ENCODE assay signal across 17 cellular contexts in genomic region chr1:1748686-1749321, GRCh38. TPM values are rescaled to one million over a fixed set of nuclear protein-coding genes. Genes with fewer than 3 reads are reported as not detected.
A peak's percentile ranks its signal among the peaks of the same experiment; 100 is the strongest.
DNase-seq lines count a peak whose midpoint lies in the region; ATAC-seq, FAIRE-seq and TF ChIP-seq lines count a peak whose summit lies in the region.
"Had no signal": no experiment of that assay in that cellular context is flagged by ENCODE, and none has a peak within 500 bp of the region (broad histone marks: within the 10 kb centered on the region; RNA-seq: fewer than 3 reads in every experiment).

No MANE protein-coding gene starts in this region.

- H3K4me1 ChIP-seq in left ventricle myocardium inferior, result no peaks in the 10 kb centered on the region
- H3K4me1 ChIP-seq in HepG2 (ENCODE audit: insufficient read depth, low read length), result peaks cover 14% of the 10 kb centered on the region
- no peaks in the 10 kb centered on the region for H3K4me1 ChIP-seq in suprapubic skin
- no peaks in the 10 kb centered on the region for H3K4me1 ChIP-seq in gastrocnemius medialis
- no peaks in the 10 kb centered on the region for H3K4me1 ChIP-seq in effector memory CD4-positive, alpha-beta T cell (ENCODE audit: control insufficient read depth, insufficient read depth, low read length, poor library complexity, severe bottlenecking)
- H3K4me1 ChIP-seq: Peyer's patch, thyroid gland had no signal

- H3K27me3 ChIP-seq in left ventricle myocardium inferior (ENCODE audit: low read depth), result no peaks in the 10 kb centered on the region
- no peaks in the 10 kb centered on the region for H3K27me3 ChIP-seq in HepG2 (ENCODE audit: control insufficient read depth in 1 of 2, insufficient read depth in 2 of 2, low read length in 2 of 2)
- no peaks in the 10 kb centered on the region for H3K27me3 ChIP-seq in suprapubic skin
- H3K27me3 ChIP-seq in gastrocnemius medialis, result no peaks in the 10 kb centered on the region
- no peaks in the 10 kb centered on the region for H3K27me3 ChIP-seq in effector memory CD4-positive, alpha-beta T cell (replicated peaks; ENCODE audit: control insufficient read depth, insufficient read depth, low read length, poor library complexity, severe bottlenecking)
- H3K27me3 ChIP-seq: cardiac muscle cell, Peyer's patch, thyroid gland had no signal

- no peak for TF ChIP-seq CTCF in left ventricle myocardium inferior (IDR thresholded peaks at IDR 0.05; ENCODE audit: borderline replicate concordance)
- TF ChIP-seq CTCF in RWPE1 (conservative IDR thresholded peaks at IDR 0.05; ENCODE audit: low read depth), result no peak
- TF ChIP-seq CTCF in HepG2 (CRISPR knock-in tag; IDR thresholded peaks at IDR 0.05), result peak; percentile 18; the same call in 1 of the 2 replicates
- no peak for TF ChIP-seq CTCF in suprapubic skin (IDR thresholded peaks at IDR 0.05)
- TF ChIP-seq CTCF in gastrocnemius medialis (IDR thresholded peaks at IDR 0.05 in 4 of 5, conservative IDR thresholded peaks at IDR 0.05 in 1 of 5), result no peak

- peak overlapping the region; percentile 82 for H3K4me2 ChIP-seq in HepG2 (ENCODE audit: low read depth, low read length)

- BruUV-seq in HepG2 (replicated peaks; lab: Mats Ljungman, UMichigan), result no TSS peak

- DNase-seq in Right ventricle myocardium inferior (ENCODE audit: missing footprints), result peak; percentile 40
- no peak for DNase-seq in left ventricle myocardium inferior
- no peak for DNase-seq in RWPE1 (ENCODE audit: low spot score)
- DNase-seq in HepG2 (ENCODE audit: low spot score), result peak; percentile 65
- no peak for DNase-seq in suprapubic skin (ENCODE audit: low spot score in 2 of 2)
- no peak for DNase-seq in gastrocnemius medialis
- DNase-seq in effector memory CD4-positive, alpha-beta T cell, result no peak
- no peak for DNase-seq in middle frontal gyrus (ENCODE audit: extremely low spot score, low spot score)
- DNase-seq: activated CD8-positive, alpha-beta T cell treated with anti-CD3 and anti-CD28 coated beads for 36 hours; AML-193; DND-41; islet precursor cell; NCI-H1436; thyroid gland had no signal

- intact Hi-C loops in Right ventricle myocardium inferior (cut with DNase I), result no loop called here
- intact Hi-C loops in left ventricle myocardium inferior (cut with micrococcal nuclease), result no loop called here
- intact Hi-C loops in HepG2 (cut with micrococcal nuclease; ENCODE audit: unreplicated experiment), result no loop called here
- intact Hi-C loops in gastrocnemius medialis (cut with DNase I; ENCODE audit: low total_unique reads), result no loop called here

- in situ Hi-C loops in HepG2 (cut with HindIII; ENCODE audit: extremely low pct_ligation_motif_present, low pct_unique_long_range_greater_than_20kb), result no loop called here
- in situ Hi-C loops in gastrocnemius medialis (cut with MboI; ENCODE audit: low sequenced_read_pairs in 4 of 4), result no loop called here

- H3K9ac ChIP-seq in HepG2 (ENCODE audit: insufficient read depth, low read depth, low read length), result peak overlapping the region; percentile 53

- peak; percentile 40 for FAIRE-seq in HepG2 (lab: Jason Lieb, UNC)
- FAIRE-seq: endometrium had no signal

- H3K36me3 ChIP-seq in left ventricle myocardium inferior, result peaks cover 18% of the 10 kb centered on the region
- H3K36me3 ChIP-seq in HepG2 (replicated peaks in 1 of 2; ENCODE audit: control insufficient read depth in 1 of 2, insufficient read depth in 2 of 2, low read length in 2 of 2), result peaks cover 3 to 8% of the 10 kb centered on the region in 2 experiments; a peak in 2 of 5 replicates
- H3K36me3 ChIP-seq in suprapubic skin, result peaks cover 18% of the 10 kb centered on the region
- H3K36me3 ChIP-seq in gastrocnemius medialis, result peaks cover 0 to 18% of the 10 kb centered on the region in 2 donors
- H3K36me3 ChIP-seq in effector memory CD4-positive, alpha-beta T cell (ENCODE audit: control insufficient read depth, insufficient read depth, low read length), result peaks cover 6% of the 10 kb centered on the region

- H3K9me3 ChIP-seq in left ventricle myocardium inferior (replicated peaks) (no peaks in the 10 kb centered on the region), HepG2 (ENCODE audit: low read length) (no peaks in the 10 kb centered on the region), suprapubic skin (no peaks in the 10 kb centered on the region), gastrocnemius medialis (no peaks in the 10 kb centered on the region)
- H3K9me3 ChIP-seq in effector memory CD4-positive, alpha-beta T cell (ENCODE audit: control insufficient read depth, low read length), result no peaks in the 10 kb centered on the region
- H3K9me3 ChIP-seq: Peyer's patch, thyroid gland had no signal

- no peaks in the 10 kb centered on the region for H4K20me1 ChIP-seq in HepG2 (ENCODE audit: insufficient read depth, low read length)

- TF ChIP-seq EP300 in HepG2 (IDR thresholded peaks at IDR 0.05; ENCODE audit: low read depth in 2 of 2, low read length in 2 of 2), result no peak
- no peak for TF ChIP-seq EP300 in HepG2 (CRISPR knock-in tag; IDR thresholded peaks at IDR 0.05; ENCODE audit: borderline replicate concordance)
- no peak for TF ChIP-seq EP300 in suprapubic skin (IDR thresholded peaks at IDR 0.05)

- CTCF ChIA-PET in RWPE1 (lab: Yijun Ruan, JAX) (no interaction called here), HepG2 (lab: Yijun Ruan, JAX; ENCODE audit: low intra/inter-chr PET ratio, low total read pairs) (no interaction called here)

- H3K79me2 ChIP-seq in HepG2 (ENCODE audit: insufficient read depth, low read length), result no peaks in the 10 kb centered on the region

- no peak overlapping the region for H2AFZ ChIP-seq in HepG2 (ENCODE audit: low read length)

- TF ChIP-seq RAD21 in HepG2 (CRISPR knock-in tag; IDR thresholded peaks at IDR 0.05), result no peak

- 2% methylated on average over 16 of the region's 18 CpGs for WGBS in HepG2 (ENCODE audit: low lambda C conversion rate)
- WGBS in suprapubic skin, result 69% methylated on average over 10 of the region's 18 CpGs

- H3K27ac ChIP-seq in left ventricle myocardium inferior (replicated peaks) (no peak overlapping the region), RWPE1 (peak overlapping the region; percentile 15), HepG2 (ENCODE audit: extremely low read length, insufficient read depth, low read length) (peak overlapping the region; percentile 55), suprapubic skin (no peak overlapping the region), gastrocnemius medialis (no peak overlapping the region)
- H3K27ac ChIP-seq in effector memory CD4-positive, alpha-beta T cell (ENCODE audit: insufficient read depth, low read length, poor library complexity, severe bottlenecking), result no peak overlapping the region
- H3K27ac ChIP-seq: cardiac muscle cell, Peyer's patch, thyroid gland had no signal

- POLR2A ChIA-PET in RWPE1 (lab: Yijun Ruan, JAX; ENCODE audit: low non-redundant PET) (interaction anchor here (0.6 kb wide), 1 partner anchor 130 kb away, joined by 3 read pairs; no protein-coding TSS in a partner anchor), HepG2 (lab: Yijun Ruan, JAX) (interaction anchor here (0.7 to 2.1 kb wide), 3 partner anchors 20 to 28 kb away, joined by 3 to 9 read pairs (median 4); no protein-coding TSS in a partner anchor)

- ATAC-seq in Right ventricle myocardium inferior, result no peak
- peak; percentile 64 for ATAC-seq in HepG2
- ATAC-seq in gastrocnemius medialis, result no peak
- ATAC-seq: activated CD8-positive, alpha-beta T cell treated with anti-CD3 and anti-CD28 coated beads for 36 hours had no signal

- H3K4me3 ChIP-seq in left ventricle myocardium inferior (no peak overlapping the region), HepG2 (replicated peaks in 1 of 3; ENCODE audit: insufficient read depth in 1 of 3, low read depth in 2 of 3, low read length in 3 of 3) (peak overlapping the region; percentile 40 to 69 (median 53)), suprapubic skin (no peak overlapping the region), gastrocnemius medialis (no peak overlapping the region)
- H3K4me3 ChIP-seq in effector memory CD4-positive, alpha-beta T cell (ENCODE audit: insufficient read depth, low read depth, low read length, poor library complexity, severe bottlenecking), result no peak overlapping the region
- H3K4me3 ChIP-seq: cardiac muscle cell, Peyer's patch, thyroid gland had no signal

- peak in 1 of 2 experiments; percentile 62; a peak in 3 of 4 replicates for TF ChIP-seq POLR2A in HepG2 (IDR thresholded peaks at IDR 0.05; ENCODE audit: insufficient read depth in 1 of 2, low read depth in 2 of 2, low read length in 2 of 2)
- TF ChIP-seq POLR2A in suprapubic skin (IDR thresholded peaks at IDR 0.05), result no peak
- no peak for TF ChIP-seq POLR2A in gastrocnemius medialis (IDR thresholded peaks at IDR 0.05)

RNA-seq across cellular contexts. Expression of gene CDK11A, which starts 24.6 kb away (rescaled TPM):
- total RNA-seq in Right ventricle myocardium inferior, result 20.8 TPM
- 21.7 TPM for total RNA-seq in left ventricle myocardium inferior
- total RNA-seq in HepG2 (2016; rRNA removed; fragmentation: Illumina TruSeq; extraction: Trizol), result 4.7 and 17.9 TPM in 2 replicates
- total RNA-seq in HepG2 (2016; cell fraction: cytosol; rRNA removed; fragmentation: Illumina TruSeq; extraction: Trizol; ENCODE audit: low read depth), result 26.1 and 31.2 TPM in 2 replicates
- 4.9 and 21.2 TPM in 2 replicates for total RNA-seq in HepG2 (2016; cell fraction: insoluble cytoplasmic fraction; rRNA removed; fragmentation: Illumina TruSeq; extraction: Trizol)
- total RNA-seq in HepG2 (2016; cell fraction: membrane; rRNA removed; fragmentation: Illumina TruSeq; extraction: Trizol), result 6.7 TPM in 2 replicates
- 29.5 and 30.0 TPM in 2 replicates for total RNA-seq in HepG2 (2016; cell fraction: nucleus; rRNA removed; fragmentation: Illumina TruSeq; extraction: Trizol)
- polyA plus RNA-seq in HepG2 (2011; rRNA removed), result 11.2 and 14.2 TPM in 2 replicates
- polyA plus RNA-seq in HepG2 (2011; cell fraction: cytosol; rRNA removed), result 2.1 and 5.1 TPM in 2 replicates
- 158 and 182 TPM in 2 replicates for polyA plus RNA-seq in HepG2 (2011; cell fraction: nucleus; rRNA removed)
- polyA plus RNA-seq in HepG2 (2012), result 22.5 and 32.0 TPM in 2 replicates
- 3.1 and 4.1 TPM in 2 replicates for polyA plus RNA-seq in HepG2 (2016; cell fraction: cytosol; fragmentation: Illumina TruSeq; extraction: Trizol; ENCODE audit: low read depth)
- 7.1 and 9.9 TPM in 2 replicates for polyA plus RNA-seq in HepG2 (2016; cell fraction: insoluble cytoplasmic fraction; fragmentation: Illumina TruSeq; extraction: Trizol; ENCODE audit: low read depth)
- polyA plus RNA-seq in HepG2 (2016; cell fraction: membrane; fragmentation: Illumina TruSeq; extraction: Trizol; ENCODE audit: low read depth), result 3.9 and 4.2 TPM in 2 replicates
- 134 and 148 TPM in 2 replicates for polyA plus RNA-seq in HepG2 (2016; cell fraction: nucleus; fragmentation: Illumina TruSeq; extraction: Trizol; ENCODE audit: insufficient read depth, low read depth)
- polyA minus RNA-seq in HepG2 (2011; rRNA and poly(A)+ RNA removed; ENCODE audit: low replicate concordance), result 8.3 and 9.0 TPM in 2 replicates
- 64.2 and 65.9 TPM in 2 replicates for polyA minus RNA-seq in HepG2 (2011; cell fraction: cytosol; rRNA and poly(A)+ RNA removed)
- 24.2 and 24.7 TPM in 2 replicates for polyA minus RNA-seq in HepG2 (2011; cell fraction: nucleus; rRNA and poly(A)+ RNA removed)
- total RNA-seq in suprapubic skin, result 100 to 1,000 TPM in 1 of 4 donors, 10 to 100 TPM in 3; 23.6 to 136 (median 53.4) TPM
- 10 to 100 TPM in 3 of 4 donors, 1 to 10 TPM in 1; 9.0 to 14.6 (median 11.6) TPM for total RNA-seq in gastrocnemius medialis

RNA-seq across cellular contexts. Expression of gene NADK, which starts 29.5 kb away (rescaled TPM):
- total RNA-seq in Right ventricle myocardium inferior (26.9 TPM), left ventricle myocardium inferior (25.3 TPM), HepG2 (2016; rRNA removed; fragmentation: Illumina TruSeq; extraction: Trizol) (47.6 and 60.1 TPM in 2 replicates), suprapubic skin (10 to 100 TPM; 55.5 to 78.3 (median 64.1) TPM), gastrocnemius medialis (10 to 100 TPM; 20.1 to 33.1 (median 32.5) TPM)
- 29.8 and 30.8 TPM in 2 replicates for total RNA-seq in HepG2 (2016; cell fraction: cytosol; rRNA removed; fragmentation: Illumina TruSeq; extraction: Trizol; ENCODE audit: low read depth)
- 38.7 and 62.4 TPM in 2 replicates for total RNA-seq in HepG2 (2016; cell fraction: insoluble cytoplasmic fraction; rRNA removed; fragmentation: Illumina TruSeq; extraction: Trizol)
- total RNA-seq in HepG2 (2016; cell fraction: membrane; rRNA removed; fragmentation: Illumina TruSeq; extraction: Trizol), result 61.8 and 69.8 TPM in 2 replicates
- total RNA-seq in HepG2 (2016; cell fraction: nucleus; rRNA removed; fragmentation: Illumina TruSeq; extraction: Trizol), result 56.0 and 58.2 TPM in 2 replicates
- 56.6 and 74.9 TPM in 2 replicates for polyA plus RNA-seq in HepG2 (2011; rRNA removed)
- polyA plus RNA-seq in HepG2 (2011; cell fraction: cytosol; rRNA removed), result 44.7 and 49.3 TPM in 2 replicates
- polyA plus RNA-seq in HepG2 (2011; cell fraction: nucleus; rRNA removed), result 195 and 220 TPM in 2 replicates
- polyA plus RNA-seq in HepG2 (2012), result 34.7 and 51.8 TPM in 2 replicates
- polyA plus RNA-seq in HepG2 (2016; cell fraction: cytosol; fragmentation: Illumina TruSeq; extraction: Trizol; ENCODE audit: low read depth), result 30.4 and 32.6 TPM in 2 replicates
- polyA plus RNA-seq in HepG2 (2016; cell fraction: insoluble cytoplasmic fraction; fragmentation: Illumina TruSeq; extraction: Trizol; ENCODE audit: low read depth), result 44.6 and 56.1 TPM in 2 replicates
- 62.4 and 63.0 TPM in 2 replicates for polyA plus RNA-seq in HepG2 (2016; cell fraction: membrane; fragmentation: Illumina TruSeq; extraction: Trizol; ENCODE audit: low read depth)
- polyA plus RNA-seq in HepG2 (2016; cell fraction: nucleus; fragmentation: Illumina TruSeq; extraction: Trizol; ENCODE audit: insufficient read depth, low read depth), result 149 and 161 TPM in 2 replicates
- 59.5 and 61.8 TPM in 2 replicates for polyA minus RNA-seq in HepG2 (2011; rRNA and poly(A)+ RNA removed; ENCODE audit: low replicate concordance)
- polyA minus RNA-seq in HepG2 (2011; cell fraction: cytosol; rRNA and poly(A)+ RNA removed), result 27.9 and 28.0 TPM in 2 replicates
- 37.6 and 42.4 TPM in 2 replicates for polyA minus RNA-seq in HepG2 (2011; cell fraction: nucleus; rRNA and poly(A)+ RNA removed)

RNA-seq across cellular contexts. Expression of gene SLC35E2B, which starts 56.2 kb away (rescaled TPM):
- total RNA-seq in Right ventricle myocardium inferior, result 20.3 TPM
- 20.2 TPM for total RNA-seq in left ventricle myocardium inferior
- 10.2 and 14.1 TPM in 2 replicates for total RNA-seq in HepG2 (2016; rRNA removed; fragmentation: Illumina TruSeq; extraction: Trizol)
- 6.4 and 6.9 TPM in 2 replicates for total RNA-seq in HepG2 (2016; cell fraction: cytosol; rRNA removed; fragmentation: Illumina TruSeq; extraction: Trizol; ENCODE audit: low read depth)
- 8.0 and 14.4 TPM in 2 replicates for total RNA-seq in HepG2 (2016; cell fraction: insoluble cytoplasmic fraction; rRNA removed; fragmentation: Illumina TruSeq; extraction: Trizol)
- total RNA-seq in HepG2 (2016; cell fraction: membrane; rRNA removed; fragmentation: Illumina TruSeq; extraction: Trizol), result 9.4 and 10.0 TPM in 2 replicates
- total RNA-seq in HepG2 (2016; cell fraction: nucleus; rRNA removed; fragmentation: Illumina TruSeq; extraction: Trizol), result 15.3 and 21.0 TPM in 2 replicates
- polyA plus RNA-seq in HepG2 (2011; rRNA removed), result 19.7 and 25.8 TPM in 2 replicates
- polyA plus RNA-seq in HepG2 (2011; cell fraction: cytosol; rRNA removed), result 14.2 and 15.2 TPM in 2 replicates
- 73.9 and 74.2 TPM in 2 replicates for polyA plus RNA-seq in HepG2 (2011; cell fraction: nucleus; rRNA removed)
- 16.8 and 19.4 TPM in 2 replicates for polyA plus RNA-seq in HepG2 (2012)
- polyA plus RNA-seq in HepG2 (2016; cell fraction: cytosol; fragmentation: Illumina TruSeq; extraction: Trizol; ENCODE audit: low read depth), result 2.0 TPM in 2 replicates
- polyA plus RNA-seq in HepG2 (2016; cell fraction: insoluble cytoplasmic fraction; fragmentation: Illumina TruSeq; extraction: Trizol; ENCODE audit: low read depth), result 10.1 and 12.8 TPM in 2 replicates
- 5.9 and 6.3 TPM in 2 replicates for polyA plus RNA-seq in HepG2 (2016; cell fraction: membrane; fragmentation: Illumina TruSeq; extraction: Trizol; ENCODE audit: low read depth)
- 59.0 and 64.5 TPM in 2 replicates for polyA plus RNA-seq in HepG2 (2016; cell fraction: nucleus; fragmentation: Illumina TruSeq; extraction: Trizol; ENCODE audit: insufficient read depth, low read depth)
- polyA minus RNA-seq in HepG2 (2011; rRNA and poly(A)+ RNA removed; ENCODE audit: low replicate concordance), result 23.7 and 29.9 TPM in 2 replicates
- polyA minus RNA-seq in HepG2 (2011; cell fraction: cytosol; rRNA and poly(A)+ RNA removed), result 12.5 and 12.9 TPM in 2 replicates
- polyA minus RNA-seq in HepG2 (2011; cell fraction: nucleus; rRNA and poly(A)+ RNA removed), result 19.1 and 24.4 TPM in 2 replicates
- total RNA-seq in suprapubic skin, result 10 to 100 TPM; 34.0 to 59.9 (median 48.8) TPM
- 10 to 100 TPM; 13.5 to 21.8 (median 15.2) TPM for total RNA-seq in gastrocnemius medialis

Comparison
In these comparisons a context has a peak if more than half of its experiments do, and no peak if none do; other contexts are left out.
1. DNase-seq: peak in Right ventricle myocardium inferior (single experiment) and HepG2 (single experiment); none in left ventricle myocardium inferior (single experiment), RWPE1 (single experiment), suprapubic skin (0 of 2), gastrocnemius medialis (0 of 2), effector memory CD4-positive, alpha-beta T cell (0 of 3) and middle frontal gyrus (single experiment).
2. H3K27ac ChIP-seq: peak in RWPE1 (single experiment) and HepG2 (single experiment); none in left ventricle myocardium inferior (single experiment), suprapubic skin (single experiment), gastrocnemius medialis (0 of 4) and effector memory CD4-positive, alpha-beta T cell (single experiment).
3. H3K4me3 ChIP-seq: peak in HepG2 (3 of 3); none in left ventricle myocardium inferior (single experiment), suprapubic skin (single experiment), gastrocnemius medialis (0 of 4) and effector memory CD4-positive, alpha-beta T cell (single experiment).